Comparison of ENCODE assay signal across 1 cellular context in the genomic region with DNA sequence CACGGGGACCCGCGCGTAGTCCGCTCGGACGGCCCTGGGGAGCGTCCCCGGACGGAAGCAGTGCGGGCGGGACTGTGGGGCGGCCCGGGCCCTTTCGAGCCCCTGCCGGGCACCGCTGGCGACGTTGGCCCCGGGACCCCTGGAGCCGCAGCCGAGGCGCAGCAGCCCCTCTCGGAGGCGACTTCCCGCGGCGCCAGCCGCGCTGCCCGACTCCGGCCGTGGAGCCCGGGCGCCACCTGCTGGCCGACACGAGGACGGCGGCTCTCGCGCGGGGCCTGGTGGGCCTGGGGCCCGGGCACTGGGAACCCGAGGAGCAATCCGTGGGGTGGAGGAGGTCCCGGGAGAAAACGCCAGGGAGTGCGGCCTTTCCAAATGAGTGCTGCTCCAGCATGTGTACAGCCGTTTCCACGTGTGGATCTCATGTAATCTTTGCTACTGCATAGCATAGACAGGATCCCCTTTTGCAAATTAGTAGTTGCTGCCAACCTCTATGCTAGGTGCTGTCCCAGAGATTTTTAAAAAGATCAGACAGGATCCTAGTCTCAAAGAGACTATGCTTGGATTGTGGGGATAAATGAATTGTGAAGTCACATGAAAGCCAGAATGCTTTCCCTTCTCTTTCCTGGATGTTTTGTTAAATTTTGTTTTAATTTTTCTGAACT.
TF ChIP-seq lines count a peak whose summit lies in the region.

No MANE protein-coding gene starts in this region.

TF ChIP-seq in HepG2, 621 proteins besides CTCF, POLR2A, EP300 and RAD21 (continued from another document and continues in another):
- TF ChIP-seq, protein P1, sequence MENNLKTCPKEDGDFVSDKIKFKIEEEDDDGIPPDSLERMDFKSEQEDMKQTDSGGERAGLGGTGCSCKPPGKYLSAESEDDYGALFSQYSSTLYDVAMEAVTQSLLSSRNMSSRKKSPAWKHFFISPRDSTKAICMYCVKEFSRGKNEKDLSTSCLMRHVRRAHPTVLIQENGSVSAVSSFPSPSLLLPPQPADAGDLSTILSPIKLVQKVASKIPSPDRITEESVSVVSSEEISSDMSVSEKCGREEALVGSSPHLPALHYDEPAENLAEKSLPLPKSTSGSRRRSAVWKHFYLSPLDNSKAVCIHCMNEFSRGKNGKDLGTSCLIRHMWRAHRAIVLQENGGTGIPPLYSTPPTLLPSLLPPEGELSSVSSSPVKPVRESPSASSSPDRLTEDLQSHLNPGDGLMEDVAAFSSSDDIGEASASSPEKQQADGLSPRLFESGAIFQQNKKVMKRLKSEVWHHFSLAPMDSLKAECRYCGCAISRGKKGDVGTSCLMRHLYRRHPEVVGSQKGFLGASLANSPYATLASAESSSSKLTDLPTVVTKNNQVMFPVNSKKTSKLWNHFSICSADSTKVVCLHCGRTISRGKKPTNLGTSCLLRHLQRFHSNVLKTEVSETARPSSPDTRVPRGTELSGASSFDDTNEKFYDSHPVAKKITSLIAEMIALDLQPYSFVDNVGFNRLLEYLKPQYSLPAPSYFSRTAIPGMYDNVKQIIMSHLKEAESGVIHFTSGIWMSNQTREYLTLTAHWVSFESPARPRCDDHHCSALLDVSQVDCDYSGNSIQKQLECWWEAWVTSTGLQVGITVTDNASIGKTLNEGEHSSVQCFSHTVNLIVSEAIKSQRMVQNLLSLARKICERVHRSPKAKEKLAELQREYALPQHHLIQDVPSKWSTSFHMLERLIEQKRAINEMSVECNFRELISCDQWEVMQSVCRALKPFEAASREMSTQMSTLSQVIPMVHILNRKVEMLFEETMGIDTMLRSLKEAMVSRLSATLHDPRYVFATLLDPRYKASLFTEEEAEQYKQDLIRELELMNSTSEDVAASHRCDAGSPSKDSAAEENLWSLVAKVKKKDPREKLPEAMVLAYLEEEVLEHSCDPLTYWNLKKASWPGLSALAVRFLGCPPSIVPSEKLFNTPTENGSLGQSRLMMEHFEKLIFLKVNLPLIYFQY (CRISPR knock-in tag; IDR thresholded peaks at IDR 0.05; ENCODE audit: borderline replicate concordance), result peak; percentile 52; the same call in 1 of the 2 replicates
- TF ChIP-seq, protein P2, sequence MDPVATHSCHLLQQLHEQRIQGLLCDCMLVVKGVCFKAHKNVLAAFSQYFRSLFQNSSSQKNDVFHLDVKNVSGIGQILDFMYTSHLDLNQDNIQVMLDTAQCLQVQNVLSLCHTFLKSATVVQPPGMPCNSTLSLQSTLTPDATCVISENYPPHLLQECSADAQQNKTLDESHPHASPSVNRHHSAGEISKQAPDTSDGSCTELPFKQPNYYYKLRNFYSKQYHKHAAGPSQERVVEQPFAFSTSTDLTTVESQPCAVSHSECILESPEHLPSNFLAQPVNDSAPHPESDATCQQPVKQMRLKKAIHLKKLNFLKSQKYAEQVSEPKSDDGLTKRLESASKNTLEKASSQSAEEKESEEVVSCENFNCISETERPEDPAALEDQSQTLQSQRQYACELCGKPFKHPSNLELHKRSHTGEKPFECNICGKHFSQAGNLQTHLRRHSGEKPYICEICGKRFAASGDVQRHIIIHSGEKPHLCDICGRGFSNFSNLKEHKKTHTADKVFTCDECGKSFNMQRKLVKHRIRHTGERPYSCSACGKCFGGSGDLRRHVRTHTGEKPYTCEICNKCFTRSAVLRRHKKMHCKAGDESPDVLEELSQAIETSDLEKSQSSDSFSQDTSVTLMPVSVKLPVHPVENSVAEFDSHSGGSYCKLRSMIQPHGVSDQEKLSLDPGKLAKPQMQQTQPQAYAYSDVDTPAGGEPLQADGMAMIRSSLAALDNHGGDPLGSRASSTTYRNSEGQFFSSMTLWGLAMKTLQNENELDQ (CRISPR knock-in tag; IDR thresholded peaks at IDR 0.05; ENCODE audit: borderline replicate concordance), result no peak
- TF ChIP-seq ELF4 (CRISPR knock-in tag; IDR thresholded peaks at IDR 0.05; ENCODE audit: borderline replicate concordance) (no peak), HNRNPL (IDR thresholded peaks at IDR 0.05; ENCODE audit: low read depth, low read length) (no peak), PAX8 (CRISPR knock-in tag; IDR thresholded peaks at IDR 0.05; ENCODE audit: borderline replicate concordance) (no peak), MBNL3 (CRISPR knock-in tag; conservative IDR thresholded peaks at IDR 0.05) (0 out of 2 replicates have a peak, but pooled peaks have one; percentile 8), ZNF30 (CRISPR knock-in tag; IDR thresholded peaks at IDR 0.05) (no peak), ZFY (CRISPR knock-in tag; IDR thresholded peaks at IDR 0.05) (peak; percentile 58), MTA1 (CRISPR knock-in tag; IDR thresholded peaks at IDR 0.05; ENCODE audit: borderline replicate concordance) (no peak), GATAD1 (CRISPR knock-in tag; IDR thresholded peaks at IDR 0.05) (peak; percentile 23; the same call in 1 of the 2 replicates), RCOR2 (CRISPR knock-in tag; IDR thresholded peaks at IDR 0.05) (no peak), FOSL1 (CRISPR knock-in tag; IDR thresholded peaks at IDR 0.05; ENCODE audit: borderline replicate concordance) (no peak), SAFB2 (CRISPR knock-in tag; IDR thresholded peaks at IDR 0.05; ENCODE audit: borderline replicate concordance, low read depth) (no peak), ZNF143 (CRISPR knock-in tag; IDR thresholded peaks at IDR 0.05) (no peak), ZMYM2 (CRISPR knock-in tag; IDR thresholded peaks at IDR 0.05) (no peak), RELA (CRISPR knock-in tag; IDR thresholded peaks at IDR 0.05) (peak; percentile 73; the same call in 1 of the 2 replicates), SETDB1 (CRISPR knock-in tag; IDR thresholded peaks at IDR 0.05; ENCODE audit: borderline replicate concordance) (no peak), SNAI1 (CRISPR knock-in tag; IDR thresholded peaks at IDR 0.05; ENCODE audit: borderline replicate concordance) (no peak), SP5 (CRISPR knock-in tag; IDR thresholded peaks at IDR 0.05; ENCODE audit: borderline replicate concordance, low read depth) (no peak), ZMAT3 (CRISPR knock-in tag; conservative IDR thresholded peaks at IDR 0.05) (0 out of 2 replicates have a peak, but pooled peaks have one; percentile 18), GATA4 (IDR thresholded peaks at IDR 0.05; ENCODE audit: borderline replicate concordance, low read depth) (no peak), NCOA1 (CRISPR knock-in tag; IDR thresholded peaks at IDR 0.05) (no peak), TBL1XR1 (IDR thresholded peaks at IDR 0.05; ENCODE audit: borderline replicate concordance, low read length, partially characterized antibody) (no peak), RFX1 (IDR thresholded peaks at IDR 0.05) (no peak), GABPA (IDR thresholded peaks at IDR 0.05; ENCODE audit: low read depth, low read length) (no peak), GABPA (CRISPR knock-in tag; IDR thresholded peaks at IDR 0.05; ENCODE audit: low read depth) (no peak), ZNF326 (CRISPR knock-in tag; IDR thresholded peaks at IDR 0.05; ENCODE audit: borderline replicate concordance) (no peak)
- TF ChIP-seq, protein P3, sequence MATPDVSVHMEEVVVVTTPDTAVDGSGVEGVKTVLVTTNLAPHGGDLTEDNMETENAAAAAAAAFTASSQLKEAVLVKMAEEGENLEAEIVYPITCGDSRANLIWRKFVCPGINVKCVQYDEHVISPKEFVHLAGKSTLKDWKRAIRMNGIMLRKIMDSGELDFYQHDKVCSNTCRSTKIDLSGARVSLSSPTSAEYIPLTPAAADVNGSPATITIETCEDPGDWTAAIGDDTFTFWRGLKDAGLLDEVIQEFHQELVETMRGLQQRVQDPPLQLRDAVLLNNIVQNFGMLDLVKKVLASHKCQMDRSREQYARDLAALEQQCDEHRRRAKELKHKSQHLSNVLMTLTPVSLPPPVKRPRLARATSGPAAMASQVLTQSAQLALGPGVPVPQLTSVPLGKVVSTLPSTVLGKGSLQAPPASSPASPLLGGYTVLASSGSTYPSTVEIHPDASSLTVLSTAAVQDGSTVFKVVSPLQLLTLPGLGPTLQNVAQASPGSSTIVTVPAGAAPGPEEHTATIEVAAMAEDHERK (CRISPR knock-in tag; IDR thresholded peaks at IDR 0.05; ENCODE audit: low read depth), result no peak
- TF ChIP-seq, protein P4, sequence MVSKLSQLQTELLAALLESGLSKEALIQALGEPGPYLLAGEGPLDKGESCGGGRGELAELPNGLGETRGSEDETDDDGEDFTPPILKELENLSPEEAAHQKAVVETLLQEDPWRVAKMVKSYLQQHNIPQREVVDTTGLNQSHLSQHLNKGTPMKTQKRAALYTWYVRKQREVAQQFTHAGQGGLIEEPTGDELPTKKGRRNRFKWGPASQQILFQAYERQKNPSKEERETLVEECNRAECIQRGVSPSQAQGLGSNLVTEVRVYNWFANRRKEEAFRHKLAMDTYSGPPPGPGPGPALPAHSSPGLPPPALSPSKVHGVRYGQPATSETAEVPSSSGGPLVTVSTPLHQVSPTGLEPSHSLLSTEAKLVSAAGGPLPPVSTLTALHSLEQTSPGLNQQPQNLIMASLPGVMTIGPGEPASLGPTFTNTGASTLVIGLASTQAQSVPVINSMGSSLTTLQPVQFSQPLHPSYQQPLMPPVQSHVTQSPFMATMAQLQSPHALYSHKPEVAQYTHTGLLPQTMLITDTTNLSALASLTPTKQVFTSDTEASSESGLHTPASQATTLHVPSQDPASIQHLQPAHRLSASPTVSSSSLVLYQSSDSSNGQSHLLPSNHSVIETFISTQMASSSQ (IDR thresholded peaks at IDR 0.05; ENCODE audit: low read depth), result no peak
- TF ChIP-seq, protein P4 (CRISPR knock-in tag; IDR thresholded peaks at IDR 0.05; ENCODE audit: borderline replicate concordance), result no peak
- TF ChIP-seq, protein P5, sequence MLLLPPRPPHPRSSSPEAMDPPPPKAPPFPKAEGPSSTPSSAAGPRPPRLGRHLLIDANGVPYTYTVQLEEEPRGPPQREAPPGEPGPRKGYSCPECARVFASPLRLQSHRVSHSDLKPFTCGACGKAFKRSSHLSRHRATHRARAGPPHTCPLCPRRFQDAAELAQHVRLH (CRISPR knock-in tag; IDR thresholded peaks at IDR 0.05; ENCODE audit: borderline replicate concordance, low read depth), result peak; percentile 44; the same call in 1 of the 2 replicates
- TF ChIP-seq, protein P6, sequence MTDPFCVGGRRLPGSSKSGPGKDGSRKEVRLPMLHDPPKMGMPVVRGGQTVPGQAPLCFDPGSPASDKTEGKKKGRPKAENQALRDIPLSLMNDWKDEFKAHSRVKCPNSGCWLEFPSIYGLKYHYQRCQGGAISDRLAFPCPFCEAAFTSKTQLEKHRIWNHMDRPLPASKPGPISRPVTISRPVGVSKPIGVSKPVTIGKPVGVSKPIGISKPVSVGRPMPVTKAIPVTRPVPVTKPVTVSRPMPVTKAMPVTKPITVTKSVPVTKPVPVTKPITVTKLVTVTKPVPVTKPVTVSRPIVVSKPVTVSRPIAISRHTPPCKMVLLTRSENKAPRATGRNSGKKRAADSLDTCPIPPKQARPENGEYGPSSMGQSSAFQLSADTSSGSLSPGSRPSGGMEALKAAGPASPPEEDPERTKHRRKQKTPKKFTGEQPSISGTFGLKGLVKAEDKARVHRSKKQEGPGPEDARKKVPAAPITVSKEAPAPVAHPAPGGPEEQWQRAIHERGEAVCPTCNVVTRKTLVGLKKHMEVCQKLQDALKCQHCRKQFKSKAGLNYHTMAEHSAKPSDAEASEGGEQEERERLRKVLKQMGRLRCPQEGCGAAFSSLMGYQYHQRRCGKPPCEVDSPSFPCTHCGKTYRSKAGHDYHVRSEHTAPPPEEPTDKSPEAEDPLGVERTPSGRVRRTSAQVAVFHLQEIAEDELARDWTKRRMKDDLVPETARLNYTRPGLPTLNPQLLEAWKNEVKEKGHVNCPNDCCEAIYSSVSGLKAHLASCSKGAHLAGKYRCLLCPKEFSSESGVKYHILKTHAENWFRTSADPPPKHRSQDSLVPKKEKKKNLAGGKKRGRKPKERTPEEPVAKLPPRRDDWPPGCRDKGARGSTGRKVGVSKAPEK (CRISPR knock-in tag; IDR thresholded peaks at IDR 0.05; ENCODE audit: borderline replicate concordance), result no peak
- TF ChIP-seq, protein P7, sequence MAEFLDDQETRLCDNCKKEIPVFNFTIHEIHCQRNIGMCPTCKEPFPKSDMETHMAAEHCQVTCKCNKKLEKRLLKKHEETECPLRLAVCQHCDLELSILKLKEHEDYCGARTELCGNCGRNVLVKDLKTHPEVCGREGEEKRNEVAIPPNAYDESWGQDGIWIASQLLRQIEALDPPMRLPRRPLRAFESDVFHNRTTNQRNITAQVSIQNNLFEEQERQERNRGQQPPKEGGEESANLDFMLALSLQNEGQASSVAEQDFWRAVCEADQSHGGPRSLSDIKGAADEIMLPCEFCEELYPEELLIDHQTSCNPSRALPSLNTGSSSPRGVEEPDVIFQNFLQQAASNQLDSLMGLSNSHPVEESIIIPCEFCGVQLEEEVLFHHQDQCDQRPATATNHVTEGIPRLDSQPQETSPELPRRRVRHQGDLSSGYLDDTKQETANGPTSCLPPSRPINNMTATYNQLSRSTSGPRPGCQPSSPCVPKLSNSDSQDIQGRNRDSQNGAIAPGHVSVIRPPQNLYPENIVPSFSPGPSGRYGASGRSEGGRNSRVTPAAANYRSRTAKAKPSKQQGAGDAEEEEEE (CRISPR knock-in tag; IDR thresholded peaks at IDR 0.05; ENCODE audit: borderline replicate concordance), result no peak
- TF ChIP-seq, protein P8, sequence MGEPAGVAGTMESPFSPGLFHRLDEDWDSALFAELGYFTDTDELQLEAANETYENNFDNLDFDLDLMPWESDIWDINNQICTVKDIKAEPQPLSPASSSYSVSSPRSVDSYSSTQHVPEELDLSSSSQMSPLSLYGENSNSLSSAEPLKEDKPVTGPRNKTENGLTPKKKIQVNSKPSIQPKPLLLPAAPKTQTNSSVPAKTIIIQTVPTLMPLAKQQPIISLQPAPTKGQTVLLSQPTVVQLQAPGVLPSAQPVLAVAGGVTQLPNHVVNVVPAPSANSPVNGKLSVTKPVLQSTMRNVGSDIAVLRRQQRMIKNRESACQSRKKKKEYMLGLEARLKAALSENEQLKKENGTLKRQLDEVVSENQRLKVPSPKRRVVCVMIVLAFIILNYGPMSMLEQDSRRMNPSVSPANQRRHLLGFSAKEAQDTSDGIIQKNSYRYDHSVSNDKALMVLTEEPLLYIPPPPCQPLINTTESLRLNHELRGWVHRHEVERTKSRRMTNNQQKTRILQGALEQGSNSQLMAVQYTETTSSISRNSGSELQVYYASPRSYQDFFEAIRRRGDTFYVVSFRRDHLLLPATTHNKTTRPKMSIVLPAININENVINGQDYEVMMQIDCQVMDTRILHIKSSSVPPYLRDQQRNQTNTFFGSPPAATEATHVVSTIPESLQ (CRISPR knock-in tag; conservative IDR thresholded peaks at IDR 0.05), result no peak
- TF ChIP-seq, protein P9, sequence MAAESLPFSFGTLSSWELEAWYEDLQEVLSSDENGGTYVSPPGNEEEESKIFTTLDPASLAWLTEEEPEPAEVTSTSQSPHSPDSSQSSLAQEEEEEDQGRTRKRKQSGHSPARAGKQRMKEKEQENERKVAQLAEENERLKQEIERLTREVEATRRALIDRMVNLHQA (CRISPR knock-in tag; IDR thresholded peaks at IDR 0.05), result no peak
